In the genomic region with DNA sequence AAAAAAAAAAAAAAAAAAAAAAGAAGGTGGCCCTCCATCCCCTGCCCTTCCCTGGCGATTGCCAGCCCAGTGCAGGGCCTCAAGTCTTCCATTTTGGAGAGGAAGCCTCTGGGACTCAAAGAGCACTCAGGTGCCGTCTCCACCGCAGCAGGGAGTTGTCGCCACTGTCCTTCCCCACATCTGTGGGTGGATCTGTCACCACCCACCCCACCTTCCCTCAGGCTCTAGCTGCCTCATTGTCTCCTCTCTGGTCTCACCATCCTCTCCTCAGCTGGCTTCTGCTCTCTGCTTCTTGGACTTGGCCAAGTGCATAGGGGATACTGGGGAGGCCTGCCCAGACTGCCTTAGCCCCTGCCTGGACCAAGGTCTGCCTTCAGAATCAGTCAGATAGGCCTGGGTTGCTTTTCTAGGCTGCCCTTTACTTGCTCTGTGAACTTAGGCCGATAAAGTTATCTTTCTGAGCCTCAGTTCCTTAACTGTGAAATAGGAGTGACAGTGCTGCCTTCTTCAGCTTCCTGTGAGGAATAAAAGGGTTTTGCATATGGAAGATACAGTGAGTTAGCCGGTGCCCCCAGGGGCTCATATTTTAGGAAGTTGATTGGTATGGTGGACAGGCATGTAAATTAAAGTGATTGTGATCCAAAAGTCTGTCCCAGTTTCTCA, we compare ENCODE assay signal across 1 cellular context.
TF ChIP-seq lines count a peak whose summit lies in the region.

No MANE protein-coding gene starts in this region.

TF ChIP-seq in K562, 482 proteins besides CTCF, POLR2A, EP300 and RAD21 (continues in another document):
- TF ChIP-seq CBFA2T3 (IDR thresholded peaks at IDR 0.05) (peak; percentile 50; the same call in 1 of the 2 replicates), ZNF785 (CRISPR knock-in tag; IDR thresholded peaks at IDR 0.05) (no peak), GATAD2B (IDR thresholded peaks at IDR 0.05; ENCODE audit: borderline replicate concordance) (no peak), EZH2 (IDR thresholded peaks at IDR 0.05; ENCODE audit: borderline replicate concordance, low read depth, low read length) (no peak), OTX1 (CRISPR knock-in tag; IDR thresholded peaks at IDR 0.05) (no peak), BACH1 (tag; IDR thresholded peaks at IDR 0.05) (no peak), SMC3 (conservative IDR thresholded peaks at IDR 0.05; ENCODE audit: insufficient read depth, low read depth, low read length) (no peak), ZBTB17 (CRISPR knock-in tag; IDR thresholded peaks at IDR 0.05) (no peak), SMARCA4 (IDR thresholded peaks at IDR 0.05) (0 out of 2 replicates have a peak, but pooled peaks have one; percentile 11), TGIF2 (CRISPR knock-in tag; IDR thresholded peaks at IDR 0.05) (no peak), CTBP1 (IDR thresholded peaks at IDR 0.05; ENCODE audit: borderline replicate concordance) (0 out of 2 replicates have a peak, but pooled peaks have one; percentile 40), ZBTB1 (CRISPR knock-in tag; IDR thresholded peaks at IDR 0.05; ENCODE audit: borderline replicate concordance, low read depth) (no peak), U2AF1 (optimal IDR thresholded peaks at IDR 0.05; ENCODE audit: low read depth, low read length) (no peak), PATZ1 (CRISPR knock-in tag; IDR thresholded peaks at IDR 0.05; ENCODE audit: borderline replicate concordance) (no peak), ARID1B (IDR thresholded peaks at IDR 0.05) (peak; percentile 46; the same call in 1 of the 2 replicates), MEIS2 (IDR thresholded peaks at IDR 0.05; ENCODE audit: partially characterized antibody) (peak; percentile 60), HDAC3 (IDR thresholded peaks at IDR 0.05; ENCODE audit: borderline replicate concordance, partially characterized antibody) (no peak), KLF13 (tag; IDR thresholded peaks at IDR 0.05; ENCODE audit: borderline replicate concordance, low read depth) (no peak), NFRKB (IDR thresholded peaks at IDR 0.05; ENCODE audit: low read depth) (no peak), ZNF778 (CRISPR knock-in tag; IDR thresholded peaks at IDR 0.05) (no peak), YY1 (IDR thresholded peaks at IDR 0.05; ENCODE audit: borderline replicate concordance in 1 of 3, control insufficient read depth in 1 of 3, extremely low read depth in 1 of 3, insufficient read depth in 3 of 3, insufficient read length in 1 of 3, insufficient replicate concordance in 2 of 3, low read depth in 1 of 3, low read length in 2 of 3) (peak in 1 of 3 experiments; percentile 23), BRD4 (IDR thresholded peaks at IDR 0.05) (no peak), MTA3 (IDR thresholded peaks at IDR 0.05; ENCODE audit: borderline replicate concordance) (peak; percentile 26; the same call in 1 of the 2 replicates), L3MBTL2 (IDR thresholded peaks at IDR 0.05) (0 out of 2 replicates have a peak, but pooled peaks have one; percentile 25), ZNF133 (CRISPR knock-in tag; IDR thresholded peaks at IDR 0.05) (no peak), WHSC1 (IDR thresholded peaks at IDR 0.05; ENCODE audit: low read length) (no peak), HNRNPL (IDR thresholded peaks at IDR 0.05; ENCODE audit: low read depth, low read length) (no peak), EHMT2 (IDR thresholded peaks at IDR 0.05) (peak; percentile 9; the same call in 1 of the 2 replicates), CXXC5 (CRISPR knock-in tag; IDR thresholded peaks at IDR 0.05) (peak; percentile 27; the same call in 1 of the 2 replicates), BCL6 (CRISPR knock-in tag; IDR thresholded peaks at IDR 0.05) (no peak), ZEB2 (IDR thresholded peaks at IDR 0.05) (0 out of 2 replicates have a peak, but pooled peaks have one; percentile 31), NR3C1 (CRISPR knock-in tag; IDR thresholded peaks at IDR 0.05) (no peak), MXI1 (IDR thresholded peaks at IDR 0.05; ENCODE audit: low read depth, low read length) (no peak), KDM1A (IDR thresholded peaks at IDR 0.05) (no peak), ZC3H4 (CRISPR knock-in tag; IDR thresholded peaks at IDR 0.05; ENCODE audit: borderline replicate concordance) (no peak), EGR1 (conservative IDR thresholded peaks at IDR 0.05) (peak; percentile 71), TBP (optimal IDR thresholded peaks at IDR 0.05; ENCODE audit: low read depth, low read length) (no peak), ZNF165 (CRISPR knock-in tag; IDR thresholded peaks at IDR 0.05; ENCODE audit: borderline replicate concordance) (no peak), SMAD4 (CRISPR knock-in tag; conservative IDR thresholded peaks at IDR 0.05) (peak; percentile 51; the same call in 1 of the 2 replicates), HDAC1 (IDR thresholded peaks at IDR 0.05) (0 out of 4 replicates have a peak, but pooled peaks of 1 of the 2 experiments have one; percentile 28)
- TF ChIP-seq, protein P1, sequence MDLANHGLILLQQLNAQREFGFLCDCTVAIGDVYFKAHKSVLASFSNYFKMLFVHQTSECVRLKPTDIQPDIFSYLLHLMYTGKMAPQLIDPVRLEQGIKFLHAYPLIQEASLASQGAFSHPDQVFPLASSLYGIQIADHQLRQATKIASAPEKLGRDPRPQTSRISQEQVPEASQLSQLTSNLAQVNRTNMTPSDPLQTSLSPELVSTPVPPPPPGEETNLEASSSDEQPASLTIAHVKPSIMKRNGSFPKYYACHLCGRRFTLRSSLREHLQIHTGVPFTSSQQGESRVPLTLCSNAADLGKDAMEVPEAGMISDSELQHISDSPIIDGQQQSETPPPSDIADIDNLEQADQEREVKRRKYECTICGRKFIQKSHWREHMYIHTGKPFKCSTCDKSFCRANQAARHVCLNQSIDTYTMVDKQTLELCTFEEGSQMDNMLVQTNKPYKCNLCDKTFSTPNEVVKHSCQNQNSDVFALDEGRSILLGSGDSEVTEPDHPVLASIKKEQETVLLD (IDR thresholded peaks at IDR 0.05), result 0 out of 2 replicates have a peak, but pooled peaks have one; percentile 41
- TF ChIP-seq, protein P2, sequence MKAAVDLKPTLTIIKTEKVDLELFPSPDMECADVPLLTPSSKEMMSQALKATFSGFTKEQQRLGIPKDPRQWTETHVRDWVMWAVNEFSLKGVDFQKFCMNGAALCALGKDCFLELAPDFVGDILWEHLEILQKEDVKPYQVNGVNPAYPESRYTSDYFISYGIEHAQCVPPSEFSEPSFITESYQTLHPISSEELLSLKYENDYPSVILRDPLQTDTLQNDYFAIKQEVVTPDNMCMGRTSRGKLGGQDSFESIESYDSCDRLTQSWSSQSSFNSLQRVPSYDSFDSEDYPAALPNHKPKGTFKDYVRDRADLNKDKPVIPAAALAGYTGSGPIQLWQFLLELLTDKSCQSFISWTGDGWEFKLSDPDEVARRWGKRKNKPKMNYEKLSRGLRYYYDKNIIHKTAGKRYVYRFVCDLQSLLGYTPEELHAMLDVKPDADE (conservative IDR thresholded peaks at IDR 0.05; ENCODE audit: control insufficient read depth, low read depth, low read length), result no peak
- TF ChIP-seq, protein P3, sequence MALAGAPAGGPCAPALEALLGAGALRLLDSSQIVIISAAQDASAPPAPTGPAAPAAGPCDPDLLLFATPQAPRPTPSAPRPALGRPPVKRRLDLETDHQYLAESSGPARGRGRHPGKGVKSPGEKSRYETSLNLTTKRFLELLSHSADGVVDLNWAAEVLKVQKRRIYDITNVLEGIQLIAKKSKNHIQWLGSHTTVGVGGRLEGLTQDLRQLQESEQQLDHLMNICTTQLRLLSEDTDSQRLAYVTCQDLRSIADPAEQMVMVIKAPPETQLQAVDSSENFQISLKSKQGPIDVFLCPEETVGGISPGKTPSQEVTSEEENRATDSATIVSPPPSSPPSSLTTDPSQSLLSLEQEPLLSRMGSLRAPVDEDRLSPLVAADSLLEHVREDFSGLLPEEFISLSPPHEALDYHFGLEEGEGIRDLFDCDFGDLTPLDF (CRISPR knock-in tag; IDR thresholded peaks at IDR 0.05), result 0 out of 2 replicates have a peak, but pooled peaks have one; percentile 22
- TF ChIP-seq, protein P4, sequence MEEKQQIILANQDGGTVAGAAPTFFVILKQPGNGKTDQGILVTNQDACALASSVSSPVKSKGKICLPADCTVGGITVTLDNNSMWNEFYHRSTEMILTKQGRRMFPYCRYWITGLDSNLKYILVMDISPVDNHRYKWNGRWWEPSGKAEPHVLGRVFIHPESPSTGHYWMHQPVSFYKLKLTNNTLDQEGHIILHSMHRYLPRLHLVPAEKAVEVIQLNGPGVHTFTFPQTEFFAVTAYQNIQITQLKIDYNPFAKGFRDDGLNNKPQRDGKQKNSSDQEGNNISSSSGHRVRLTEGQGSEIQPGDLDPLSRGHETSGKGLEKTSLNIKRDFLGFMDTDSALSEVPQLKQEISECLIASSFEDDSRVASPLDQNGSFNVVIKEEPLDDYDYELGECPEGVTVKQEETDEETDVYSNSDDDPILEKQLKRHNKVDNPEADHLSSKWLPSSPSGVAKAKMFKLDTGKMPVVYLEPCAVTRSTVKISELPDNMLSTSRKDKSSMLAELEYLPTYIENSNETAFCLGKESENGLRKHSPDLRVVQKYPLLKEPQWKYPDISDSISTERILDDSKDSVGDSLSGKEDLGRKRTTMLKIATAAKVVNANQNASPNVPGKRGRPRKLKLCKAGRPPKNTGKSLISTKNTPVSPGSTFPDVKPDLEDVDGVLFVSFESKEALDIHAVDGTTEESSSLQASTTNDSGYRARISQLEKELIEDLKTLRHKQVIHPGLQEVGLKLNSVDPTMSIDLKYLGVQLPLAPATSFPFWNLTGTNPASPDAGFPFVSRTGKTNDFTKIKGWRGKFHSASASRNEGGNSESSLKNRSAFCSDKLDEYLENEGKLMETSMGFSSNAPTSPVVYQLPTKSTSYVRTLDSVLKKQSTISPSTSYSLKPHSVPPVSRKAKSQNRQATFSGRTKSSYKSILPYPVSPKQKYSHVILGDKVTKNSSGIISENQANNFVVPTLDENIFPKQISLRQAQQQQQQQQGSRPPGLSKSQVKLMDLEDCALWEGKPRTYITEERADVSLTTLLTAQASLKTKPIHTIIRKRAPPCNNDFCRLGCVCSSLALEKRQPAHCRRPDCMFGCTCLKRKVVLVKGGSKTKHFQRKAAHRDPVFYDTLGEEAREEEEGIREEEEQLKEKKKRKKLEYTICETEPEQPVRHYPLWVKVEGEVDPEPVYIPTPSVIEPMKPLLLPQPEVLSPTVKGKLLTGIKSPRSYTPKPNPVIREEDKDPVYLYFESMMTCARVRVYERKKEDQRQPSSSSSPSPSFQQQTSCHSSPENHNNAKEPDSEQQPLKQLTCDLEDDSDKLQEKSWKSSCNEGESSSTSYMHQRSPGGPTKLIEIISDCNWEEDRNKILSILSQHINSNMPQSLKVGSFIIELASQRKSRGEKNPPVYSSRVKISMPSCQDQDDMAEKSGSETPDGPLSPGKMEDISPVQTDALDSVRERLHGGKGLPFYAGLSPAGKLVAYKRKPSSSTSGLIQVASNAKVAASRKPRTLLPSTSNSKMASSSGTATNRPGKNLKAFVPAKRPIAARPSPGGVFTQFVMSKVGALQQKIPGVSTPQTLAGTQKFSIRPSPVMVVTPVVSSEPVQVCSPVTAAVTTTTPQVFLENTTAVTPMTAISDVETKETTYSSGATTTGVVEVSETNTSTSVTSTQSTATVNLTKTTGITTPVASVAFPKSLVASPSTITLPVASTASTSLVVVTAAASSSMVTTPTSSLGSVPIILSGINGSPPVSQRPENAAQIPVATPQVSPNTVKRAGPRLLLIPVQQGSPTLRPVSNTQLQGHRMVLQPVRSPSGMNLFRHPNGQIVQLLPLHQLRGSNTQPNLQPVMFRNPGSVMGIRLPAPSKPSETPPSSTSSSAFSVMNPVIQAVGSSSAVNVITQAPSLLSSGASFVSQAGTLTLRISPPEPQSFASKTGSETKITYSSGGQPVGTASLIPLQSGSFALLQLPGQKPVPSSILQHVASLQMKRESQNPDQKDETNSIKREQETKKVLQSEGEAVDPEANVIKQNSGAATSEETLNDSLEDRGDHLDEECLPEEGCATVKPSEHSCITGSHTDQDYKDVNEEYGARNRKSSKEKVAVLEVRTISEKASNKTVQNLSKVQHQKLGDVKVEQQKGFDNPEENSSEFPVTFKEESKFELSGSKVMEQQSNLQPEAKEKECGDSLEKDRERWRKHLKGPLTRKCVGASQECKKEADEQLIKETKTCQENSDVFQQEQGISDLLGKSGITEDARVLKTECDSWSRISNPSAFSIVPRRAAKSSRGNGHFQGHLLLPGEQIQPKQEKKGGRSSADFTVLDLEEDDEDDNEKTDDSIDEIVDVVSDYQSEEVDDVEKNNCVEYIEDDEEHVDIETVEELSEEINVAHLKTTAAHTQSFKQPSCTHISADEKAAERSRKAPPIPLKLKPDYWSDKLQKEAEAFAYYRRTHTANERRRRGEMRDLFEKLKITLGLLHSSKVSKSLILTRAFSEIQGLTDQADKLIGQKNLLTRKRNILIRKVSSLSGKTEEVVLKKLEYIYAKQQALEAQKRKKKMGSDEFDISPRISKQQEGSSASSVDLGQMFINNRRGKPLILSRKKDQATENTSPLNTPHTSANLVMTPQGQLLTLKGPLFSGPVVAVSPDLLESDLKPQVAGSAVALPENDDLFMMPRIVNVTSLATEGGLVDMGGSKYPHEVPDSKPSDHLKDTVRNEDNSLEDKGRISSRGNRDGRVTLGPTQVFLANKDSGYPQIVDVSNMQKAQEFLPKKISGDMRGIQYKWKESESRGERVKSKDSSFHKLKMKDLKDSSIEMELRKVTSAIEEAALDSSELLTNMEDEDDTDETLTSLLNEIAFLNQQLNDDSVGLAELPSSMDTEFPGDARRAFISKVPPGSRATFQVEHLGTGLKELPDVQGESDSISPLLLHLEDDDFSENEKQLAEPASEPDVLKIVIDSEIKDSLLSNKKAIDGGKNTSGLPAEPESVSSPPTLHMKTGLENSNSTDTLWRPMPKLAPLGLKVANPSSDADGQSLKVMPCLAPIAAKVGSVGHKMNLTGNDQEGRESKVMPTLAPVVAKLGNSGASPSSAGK (IDR thresholded peaks at IDR 0.05), result no peak
- TF ChIP-seq, protein P5, sequence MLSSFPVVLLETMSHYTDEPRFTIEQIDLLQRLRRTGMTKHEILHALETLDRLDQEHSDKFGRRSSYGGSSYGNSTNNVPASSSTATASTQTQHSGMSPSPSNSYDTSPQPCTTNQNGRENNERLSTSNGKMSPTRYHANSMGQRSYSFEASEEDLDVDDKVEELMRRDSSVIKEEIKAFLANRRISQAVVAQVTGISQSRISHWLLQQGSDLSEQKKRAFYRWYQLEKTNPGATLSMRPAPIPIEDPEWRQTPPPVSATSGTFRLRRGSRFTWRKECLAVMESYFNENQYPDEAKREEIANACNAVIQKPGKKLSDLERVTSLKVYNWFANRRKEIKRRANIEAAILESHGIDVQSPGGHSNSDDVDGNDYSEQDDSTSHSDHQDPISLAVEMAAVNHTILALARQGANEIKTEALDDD (IDR thresholded peaks at IDR 0.05), result peak; percentile 59
